Comparison of ENCODE assay signal across 25 cellular contexts in genomic region chr6:12152023-12152960, GRCh38.
DNase-seq lines count a peak whose midpoint lies in the region; ATAC-seq, FAIRE-seq and TF ChIP-seq lines count a peak whose summit lies in the region.
"Had no signal": no experiment of that assay in that cellular context is flagged by ENCODE, and none has a peak within 500 bp of the region (broad histone marks: within the 10 kb centered on the region; RNA-seq: fewer than 3 reads in every experiment).

No MANE protein-coding gene starts in this region.

- no peaks in the 10 kb centered on the region for H3K4me1 ChIP-seq in CD8-positive, alpha-beta memory T cell (ENCODE audit: insufficient read depth, low read length)
- H3K4me1 ChIP-seq: gastrocnemius medialis, lower lobe of right lung had no signal

- no peak overlapping the region for H3K27ac Mint-ChIP-seq in CD8-positive, alpha-beta memory T cell
- H3K27ac Mint-ChIP-seq in T-cell = no peak overlapping the region
- H3K27ac Mint-ChIP-seq: activated CD4-positive, alpha-beta memory T cell treated with anti-CD3 and anti-CD28 coated beads for 36 hours; activated naive CD8-positive, alpha-beta T cell treated with anti-CD3 and anti-CD28 coated beads for 36 hours; stimulated activated naive B cell treated with anti-CD40 and anti-IgM and Interleukin-4, amounts not matched to agents 10 μg/mL and 1 μg/mL and 100 μg/mL, for 72 hours had no signal

- POLR2A ChIA-PET in CD8-positive, alpha-beta memory T cell (lab: Charles Lee) = no interaction called here
- POLR2A ChIA-PET in T-cell (lab: Charles Lee) = no interaction called here

- H3K9me3 ChIP-seq in CD8-positive, alpha-beta memory T cell (ENCODE audit: low read length) = no peaks in the 10 kb centered on the region
- H3K9me3 ChIP-seq: esophagus squamous epithelium, gastrocnemius medialis, lower lobe of right lung, spleen had no signal

- no peak for TF ChIP-seq POLR2A in GM12892 (IDR thresholded peaks at IDR 0.05; ENCODE audit: low read depth, low read length)

- peak overlapping the region; percentile 62 for H3K27ac ChIP-seq in angular gyrus (ENCODE audit: low read depth, low read length)
- no peak overlapping the region for H3K27ac ChIP-seq in CD8-positive, alpha-beta memory T cell (ENCODE audit: low read depth, low read length)
- H3K27ac ChIP-seq: gastrocnemius medialis, GM23248, lower lobe of right lung, spleen had no signal

- H3K36me3 Mint-ChIP-seq in CD8-positive, alpha-beta memory T cell = peaks cover 5 to 6% (median 6%) of the 10 kb centered on the region in 3 donors
- H3K36me3 Mint-ChIP-seq in T-cell = peaks cover 18% of the 10 kb centered on the region

- no peaks in the 10 kb centered on the region for H3K27me3 ChIP-seq in CD8-positive, alpha-beta memory T cell (ENCODE audit: insufficient read depth, low read length, poor library complexity, severe bottlenecking)
- H3K27me3 ChIP-seq: esophagus squamous epithelium, gastrocnemius medialis, spleen had no signal

- no peak overlapping the region for H3K4me3 Mint-ChIP-seq in CD8-positive, alpha-beta memory T cell
- no peak overlapping the region for H3K4me3 Mint-ChIP-seq in T-cell
- H3K4me3 Mint-ChIP-seq: activated CD4-positive, alpha-beta memory T cell treated with anti-CD3 and anti-CD28 coated beads for 36 hours; activated naive CD8-positive, alpha-beta T cell treated with anti-CD3 and anti-CD28 coated beads for 36 hours; CD4-positive, CD25-positive, alpha-beta regulatory T cell; stimulated activated naive B cell treated with anti-CD40 and anti-IgM and Interleukin-4, amounts not matched to agents 10 μg/mL and 1 μg/mL and 100 μg/mL, for 72 hours had no signal

- ATAC-seq in GM21576 (IDR thresholded peaks at IDR 0.05; ENCODE audit: unreplicated experiment) (no peak), T-cell (replicated peaks in 1 of 4) (no peak)
- ATAC-seq: gastrocnemius medialis; lower lobe of right lung; stimulated activated naive B cell treated with anti-CD40 and anti-IgM and Interleukin-4, amounts not matched to agents 10 μg/mL and 1 μg/mL and 100 μg/mL, for 72 hours had no signal

- no peak overlapping the region for H3K4me3 ChIP-seq in CD8-positive, alpha-beta memory T cell (ENCODE audit: low read length)
- H3K4me3 ChIP-seq: esophagus squamous epithelium, gastrocnemius medialis, GM23248, lower lobe of right lung, spleen had no signal

- FAIRE-seq in GM12892 (lab: Jason Lieb, UNC) = no peak
- FAIRE-seq: keratinocyte had no signal

- CTCF ChIA-PET in CD8-positive, alpha-beta memory T cell (lab: Charles Lee) = no interaction called here
- CTCF ChIA-PET in T-cell (lab: Charles Lee) = no interaction called here

- no peaks in the 10 kb centered on the region for H3K27me3 Mint-ChIP-seq in CD8-positive, alpha-beta memory T cell
- no peaks in the 10 kb centered on the region for H3K27me3 Mint-ChIP-seq in T-cell
- H3K27me3 Mint-ChIP-seq: activated CD4-positive, alpha-beta memory T cell treated with anti-CD3 and anti-CD28 coated beads for 36 hours; activated naive CD8-positive, alpha-beta T cell treated with anti-CD3 and anti-CD28 coated beads for 36 hours; CD4-positive, CD25-positive, alpha-beta regulatory T cell; stimulated activated naive B cell treated with anti-CD40 and anti-IgM and Interleukin-4, amounts not matched to agents 10 μg/mL and 1 μg/mL and 100 μg/mL, for 72 hours had no signal

- no peaks in the 10 kb centered on the region for H3K9me3 Mint-ChIP-seq in CD8-positive, alpha-beta memory T cell
- no peaks in the 10 kb centered on the region for H3K9me3 Mint-ChIP-seq in T-cell
- H3K9me3 Mint-ChIP-seq: activated CD4-positive, alpha-beta memory T cell treated with anti-CD3 and anti-CD28 coated beads for 36 hours; activated naive CD8-positive, alpha-beta T cell treated with anti-CD3 and anti-CD28 coated beads for 36 hours had no signal

- H3K4me1 Mint-ChIP-seq in CD8-positive, alpha-beta memory T cell = peaks cover 3 to 32% (median 14%) of the 10 kb centered on the region in 3 donors
- H3K4me1 Mint-ChIP-seq in T-cell = peaks cover 7 to 23% (median 16%) of the 10 kb centered on the region in 3 donors

- DNase-seq in globus pallidus (ENCODE audit: low spot score) (peak; percentile 87), midbrain (lab: John Stamatoyannopoulos, UW) (peak; percentile 68), GM12892 (ENCODE audit: insufficient read length) (no peak), T-cell (no peak)
- DNase-seq in CD8-positive, alpha-beta memory T cell = no peak
- DNase-seq: activated CD4-positive, alpha-beta memory T cell treated with anti-CD3 and anti-CD28 coated beads for 36 hours; activated CD4-positive, CD25-positive, alpha-beta regulatory T cell; activated CD8-positive, alpha-beta memory T cell treated with anti-CD3 and anti-CD28 coated beads, Interleukin-2, amount 50 U/mL, for 48 hours; activated naive CD8-positive, alpha-beta T cell treated with anti-CD3 and anti-CD28 coated beads for 36 hours; CD4-positive, CD25-positive, alpha-beta regulatory T cell; cerebellar nuclear complex; effector CD8-positive, alpha-beta T cell; esophagus squamous epithelium; gastrocnemius medialis; GM23248; lower lobe of right lung; NCI-H2081; SHP77 treated with DMSO at 0.1 percent for 48 hours; spleen; stimulated activated CD4-positive, alpha-beta T cell treated with anti-CD3 and anti-CD28 coated beads, Interleukin-2, amount 100 ng/mL, for 48 hours; stimulated activated naive B cell treated with anti-CD40 and anti-IgM and Interleukin-4, amounts not matched to agents 10 μg/mL and 1 μg/mL and 100 μg/mL, for 72 hours; SW 1271 had no signal

- H3K36me3 ChIP-seq in CD8-positive, alpha-beta memory T cell (ENCODE audit: insufficient read depth, low read length) = no peaks in the 10 kb centered on the region
- H3K36me3 ChIP-seq: gastrocnemius medialis, lower lobe of right lung had no signal

Comparison
In these comparisons a context has a peak if more than half of its experiments do, and no peak if none do; other contexts are left out.
1. DNase-seq: peak in globus pallidus (single experiment) and midbrain (single experiment); none in CD8-positive, alpha-beta memory T cell (0 of 5), GM12892 (single experiment) and T-cell (0 of 34).